28 cellular contexts compared by ENCODE assay signal in genomic region chr15:94611656-94612055, GRCh38.
"Had no signal": no experiment of that assay in that cellular context is flagged by ENCODE, and none has a peak within 500 bp of the region (broad histone marks: within the 10 kb centered on the region; RNA-seq: fewer than 3 reads in every experiment).

No MANE protein-coding gene starts in this region.

- H3K9me3 ChIP-seq: stomach, suprapubic skin, testis, thoracic aorta, thyroid gland, tibial artery, tibial nerve, transverse colon, upper lobe of left lung, upper lobe of right lung, uterus, vagina had no signal

- H3K9me3 Mint-ChIP-seq: stimulated activated effector memory CD8-positive, alpha-beta T cell treated with anti-CD3 and anti-CD28 coated beads, Interleukin-12 subunit alpha, Interleukin-12 subunit beta, amount 100 ng/mL, for 72 hours; stimulated activated naive CD8-positive, alpha-beta T cell treated with anti-CD3 and anti-CD28 coated beads, Interleukin-15, amount 100 ng/mL, for 72 hours; stimulated activated naive CD8-positive, alpha-beta T cell treated with anti-CD3 and anti-CD28 coated beads, Interleukin-15, Interleukin-2, amounts not matched to agents 100 ng/mL and 50 ng/mL, for 24 hours had no signal

- ATAC-seq: stimulated activated naive B cell treated with anti-CD40 and anti-IgM and Interleukin-4, amounts not matched to agents 10 μg/mL and 1 μg/mL and 100 μg/mL, for 72 hours; stimulated activated naive CD8-positive, alpha-beta T cell treated with anti-CD3 and anti-CD28 coated beads, Interleukin-15, amount 100 ng/mL, for 72 hours; stimulated activated naive CD8-positive, alpha-beta T cell treated with anti-CD3 and anti-CD28 coated beads, Interleukin-15, Interleukin-2, amounts not matched to agents 100 U/mL and 50 U/mL, for 24 hours; upper lobe of right lung had no signal

- H3K4me3 Mint-ChIP-seq: stimulated activated effector memory CD8-positive, alpha-beta T cell treated with anti-CD3 and anti-CD28 coated beads, Interleukin-12 subunit alpha, Interleukin-12 subunit beta, amount 100 ng/mL, for 72 hours; stimulated activated memory B cell treated with anti-CD40 and anti-IgM and Interleukin-4, amounts not matched to agents 10 μg/mL and 1 μg/mL and 100 μg/mL, for 72 hours; stimulated activated naive B cell treated with anti-CD40 and anti-IgM and Interleukin-4, amounts not matched to agents 10 μg/mL and 1 μg/mL and 100 μg/mL, for 72 hours; stimulated activated naive CD8-positive, alpha-beta T cell treated with anti-CD3 and anti-CD28 coated beads, Interleukin-15, amount 100 ng/mL, for 72 hours; stimulated activated naive CD8-positive, alpha-beta T cell treated with anti-CD3 and anti-CD28 coated beads, Interleukin-15, Interleukin-2, amounts not matched to agents 100 ng/mL and 50 ng/mL, for 24 hours had no signal

- H3K4me1 ChIP-seq: stomach, suprapubic skin, testis, thyroid gland, tibial artery, uterus, vagina had no signal

- H3K27ac ChIP-seq: stomach, suprapubic skin, testis, thoracic aorta, thyroid gland, tibial artery, tibial nerve, transverse colon, upper lobe of left lung, upper lobe of right lung, uterus, vagina had no signal

- H3K36me3 ChIP-seq: stomach, suprapubic skin, thoracic aorta, thyroid gland, tibial artery, tibial nerve, transverse colon, upper lobe of left lung, upper lobe of right lung, uterus, vagina had no signal

- H3K36me3 Mint-ChIP-seq: stimulated activated effector memory CD8-positive, alpha-beta T cell treated with anti-CD3 and anti-CD28 coated beads, Interleukin-12 subunit alpha, Interleukin-12 subunit beta, amount 100 ng/mL, for 72 hours; stimulated activated memory B cell treated with anti-CD40 and anti-IgM and Interleukin-4, amounts not matched to agents 10 μg/mL and 1 μg/mL and 100 μg/mL, for 72 hours; stimulated activated naive B cell treated with anti-CD40 and anti-IgM and Interleukin-4, amounts not matched to agents 10 μg/mL and 1 μg/mL and 100 μg/mL, for 72 hours had no signal

- H3K4me3 ChIP-seq: stomach, suprapubic skin, testis, thoracic aorta, thyroid gland, tibial artery, tibial nerve, transverse colon, upper lobe of left lung, upper lobe of right lung, uterus, vagina had no signal

- FAIRE-seq: urothelium cell line had no signal

- DNase-seq: stimulated activated CD4-positive, alpha-beta T cell treated with anti-CD3 and anti-CD28 coated beads, Interleukin-2, amount 100 ng/mL, for 48 hours; stimulated activated CD4-positive, alpha-beta T cell treated with anti-CD3 and anti-CD28 coated beads, Interleukin-4, amount 100 ng/mL, for 1 hour; stimulated activated CD4-positive, alpha-beta T cell treated with anti-CD3 and anti-CD28 coated beads, Interleukin-4, amount 100 ng/mL, for 24 hours; stimulated activated CD4-positive, alpha-beta T cell treated with anti-CD3 and anti-CD28 coated beads, Interleukin-4, amount 100 ng/mL, for 4 hours; stimulated activated CD8-positive, alpha-beta memory T cell treated with anti-CD3 and anti-CD28 coated beads, Interleukin-4, amount 100 ng/mL, for 48 hours; stimulated activated naive B cell treated with anti-CD40 and anti-IgM and Interleukin-4, amounts not matched to agents 10 μg/mL and 1 μg/mL and 100 μg/mL, for 72 hours; stimulated activated naive CD4-positive, alpha-beta T cell; stimulated activated naive CD4-positive, alpha-beta T cell treated with Interleukin-2 at 50 U/mL for 16 hours; stimulated activated naive CD8-positive, alpha-beta T cell treated with anti-CD3 and anti-CD28 coated beads, Interleukin-15, amount 100 ng/mL, for 72 hours; stimulated activated naive CD8-positive, alpha-beta T cell treated with anti-CD3 and anti-CD28 coated beads, Interleukin-15, Interleukin-2, amounts not matched to agents 100 U/mL and 50 U/mL, for 24 hours; stomach; substantia nigra; testis; thyroid gland; tibial artery; transverse colon; trophoblast cell; upper lobe of left lung; upper lobe of right lung; uterus had no signal

- H3K27ac Mint-ChIP-seq: stimulated activated effector memory CD8-positive, alpha-beta T cell treated with anti-CD3 and anti-CD28 coated beads, Interleukin-12 subunit alpha, Interleukin-12 subunit beta, amount 100 ng/mL, for 72 hours; stimulated activated memory B cell treated with anti-CD40 and anti-IgM and Interleukin-4, amounts not matched to agents 10 μg/mL and 1 μg/mL and 100 μg/mL, for 72 hours; stimulated activated naive B cell treated with anti-CD40 and anti-IgM and Interleukin-4, amounts not matched to agents 10 μg/mL and 1 μg/mL and 100 μg/mL, for 72 hours; stimulated activated naive CD8-positive, alpha-beta T cell treated with anti-CD3 and anti-CD28 coated beads, Interleukin-15, Interleukin-2, amounts not matched to agents 100 ng/mL and 50 ng/mL, for 24 hours had no signal

- H3K27me3 ChIP-seq: stomach, suprapubic skin, testis, thyroid gland, tibial artery, tibial nerve, transverse colon, upper lobe of left lung, upper lobe of right lung, uterus, vagina had no signal
